2 cellular contexts compared by ENCODE assay signal in the genomic region with DNA sequence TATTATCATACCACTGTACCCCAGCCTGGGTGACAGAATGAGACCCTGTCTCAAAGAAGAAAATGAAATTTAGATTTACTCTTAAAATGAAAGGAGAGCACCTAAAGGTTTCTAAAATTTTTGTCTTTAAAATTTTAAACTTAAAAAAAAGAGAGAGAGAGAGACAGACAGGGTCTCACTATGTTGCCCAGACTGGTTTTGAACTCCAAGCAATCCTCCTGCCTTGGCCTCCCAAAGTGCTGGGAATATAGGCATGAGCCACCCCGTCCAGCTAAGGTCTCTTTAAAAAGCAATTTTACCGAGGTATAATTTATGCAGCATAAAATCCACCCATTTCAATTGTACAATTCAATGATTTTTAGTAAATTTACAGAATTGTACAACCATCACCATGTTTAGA.
A peak's percentile ranks its signal among the peaks of the same experiment; 100 is the strongest.
TF ChIP-seq lines count a peak whose summit lies in the region.

No MANE protein-coding gene starts in this region.

TF ChIP-seq in IMR-90, 13 proteins besides CTCF, POLR2A, EP300 and RAD21:
- TF ChIP-seq FOS (IDR thresholded peaks at IDR 0.05; ENCODE audit: low read depth, low read length) (no peak), CHD1 (IDR thresholded peaks at IDR 0.05; ENCODE audit: low read depth, low read length) (no peak), MAZ (IDR thresholded peaks at IDR 0.05; ENCODE audit: borderline replicate concordance, low read depth, low read length) (no peak), MAFK (IDR thresholded peaks at IDR 0.05; ENCODE audit: low read depth, low read length) (no peak), NFE2L2 (IDR thresholded peaks at IDR 0.05; ENCODE audit: low read depth, low read length) (no peak), MXI1 (IDR thresholded peaks at IDR 0.05; ENCODE audit: borderline replicate concordance, low read depth, low read length) (no peak), SMC3 (IDR thresholded peaks at IDR 0.05; ENCODE audit: low read depth, low read length) (no peak), RFX5 (IDR thresholded peaks at IDR 0.05; ENCODE audit: low read depth, low read length) (no peak), RCOR1 (IDR thresholded peaks at IDR 0.05; ENCODE audit: insufficient replicate concordance, low read length) (no peak), CEBPB (IDR thresholded peaks at IDR 0.05; ENCODE audit: low read depth, low read length) (no peak), BHLHE40 (IDR thresholded peaks at IDR 0.05; ENCODE audit: low read depth, low read length) (no peak)
- TF ChIP-seq, protein P1, sequence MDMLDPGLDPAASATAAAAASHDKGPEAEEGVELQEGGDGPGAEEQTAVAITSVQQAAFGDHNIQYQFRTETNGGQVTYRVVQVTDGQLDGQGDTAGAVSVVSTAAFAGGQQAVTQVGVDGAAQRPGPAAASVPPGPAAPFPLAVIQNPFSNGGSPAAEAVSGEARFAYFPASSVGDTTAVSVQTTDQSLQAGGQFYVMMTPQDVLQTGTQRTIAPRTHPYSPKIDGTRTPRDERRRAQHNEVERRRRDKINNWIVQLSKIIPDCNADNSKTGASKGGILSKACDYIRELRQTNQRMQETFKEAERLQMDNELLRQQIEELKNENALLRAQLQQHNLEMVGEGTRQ (IDR thresholded peaks at IDR 0.05; ENCODE audit: low read depth, low read length): no peak
- TF ChIP-seq, protein P2, sequence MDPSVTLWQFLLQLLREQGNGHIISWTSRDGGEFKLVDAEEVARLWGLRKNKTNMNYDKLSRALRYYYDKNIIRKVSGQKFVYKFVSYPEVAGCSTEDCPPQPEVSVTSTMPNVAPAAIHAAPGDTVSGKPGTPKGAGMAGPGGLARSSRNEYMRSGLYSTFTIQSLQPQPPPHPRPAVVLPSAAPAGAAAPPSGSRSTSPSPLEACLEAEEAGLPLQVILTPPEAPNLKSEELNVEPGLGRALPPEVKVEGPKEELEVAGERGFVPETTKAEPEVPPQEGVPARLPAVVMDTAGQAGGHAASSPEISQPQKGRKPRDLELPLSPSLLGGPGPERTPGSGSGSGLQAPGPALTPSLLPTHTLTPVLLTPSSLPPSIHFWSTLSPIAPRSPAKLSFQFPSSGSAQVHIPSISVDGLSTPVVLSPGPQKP (IDR thresholded peaks at IDR 0.05; ENCODE audit: borderline replicate concordance, low read depth, low read length): no peak

TF ChIP-seq in K562, 482 proteins besides CTCF, POLR2A, EP300 and RAD21:
- TF ChIP-seq, protein P3, sequence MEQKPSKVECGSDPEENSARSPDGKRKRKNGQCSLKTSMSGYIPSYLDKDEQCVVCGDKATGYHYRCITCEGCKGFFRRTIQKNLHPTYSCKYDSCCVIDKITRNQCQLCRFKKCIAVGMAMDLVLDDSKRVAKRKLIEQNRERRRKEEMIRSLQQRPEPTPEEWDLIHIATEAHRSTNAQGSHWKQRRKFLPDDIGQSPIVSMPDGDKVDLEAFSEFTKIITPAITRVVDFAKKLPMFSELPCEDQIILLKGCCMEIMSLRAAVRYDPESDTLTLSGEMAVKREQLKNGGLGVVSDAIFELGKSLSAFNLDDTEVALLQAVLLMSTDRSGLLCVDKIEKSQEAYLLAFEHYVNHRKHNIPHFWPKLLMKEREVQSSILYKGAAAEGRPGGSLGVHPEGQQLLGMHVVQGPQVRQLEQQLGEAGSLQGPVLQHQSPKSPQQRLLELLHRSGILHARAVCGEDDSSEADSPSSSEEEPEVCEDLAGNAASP (IDR thresholded peaks at IDR 0.05): peak; percentile 30; the same call in 1 of the 2 replicates
- no peak for TF ChIP-seq ZKSCAN1 (IDR thresholded peaks at IDR 0.05; ENCODE audit: low read depth, low read length)
- peak; percentile 1; the same call in 1 of the 2 replicates for TF ChIP-seq GABPA (tag; conservative IDR thresholded peaks at IDR 0.05; ENCODE audit: low read depth)
- peak; percentile 63 for TF ChIP-seq RBM25 (IDR thresholded peaks at IDR 0.05; ENCODE audit: low read depth, low read length, severe bottlenecking)
- no peak for TF ChIP-seq SMARCC2 (IDR thresholded peaks at IDR 0.05; ENCODE audit: low read depth)
- TF ChIP-seq ZNF121 (CRISPR knock-in tag; conservative IDR thresholded peaks at IDR 0.05): peak; percentile 75
- TF ChIP-seq E2F8 (IDR thresholded peaks at IDR 0.05; ENCODE audit: low read depth, partially characterized antibody): peak; percentile 11
TF ChIP-seq in K562: peak in this region for 5.
